Comparison of ENCODE assay signal across 8 cellular contexts in genomic region chr2:176001281-176001902, GRCh38. TPM values are rescaled to one million over a fixed set of nuclear protein-coding genes. Genes with fewer than 3 reads are reported as not detected.
A peak's percentile ranks its signal among the peaks of the same experiment; 100 is the strongest.
DNase-seq lines count a peak whose midpoint lies in the region; ATAC-seq, FAIRE-seq and TF ChIP-seq lines count a peak whose summit lies in the region.

No MANE protein-coding gene starts in this region.

- 1% methylated on average over 18 of the region's 21 CpGs for WGBS in HepG2 (ENCODE audit: low lambda C conversion rate)

- H3K9me3 ChIP-seq in WERI-Rb-1 (ENCODE audit: severe bottlenecking) (no peaks in the 10 kb centered on the region), HepG2 (ENCODE audit: low read length) (no peaks in the 10 kb centered on the region)

- no TSS peak for BruUV-seq in HepG2 (replicated peaks; lab: Mats Ljungman, UMichigan)

- peak overlapping the region; percentile 97 for H3K4me2 ChIP-seq in HepG2 (ENCODE audit: low read depth, low read length)

- H3K36me3 ChIP-seq in WERI-Rb-1 (no peaks in the 10 kb centered on the region), HepG2 (replicated peaks in 1 of 2; ENCODE audit: control insufficient read depth in 1 of 2, insufficient read depth in 2 of 2, low read length in 2 of 2) (no peaks in the 10 kb centered on the region)

- no peak for TF ChIP-seq EP300 in HepG2 (IDR thresholded peaks at IDR 0.05; ENCODE audit: low read depth in 2 of 2, low read length in 2 of 2)
- no peak for TF ChIP-seq EP300 in HepG2 (CRISPR knock-in tag; IDR thresholded peaks at IDR 0.05; ENCODE audit: borderline replicate concordance)

- TF ChIP-seq POLR2A in HepG2 (IDR thresholded peaks at IDR 0.05; ENCODE audit: insufficient read depth in 1 of 2, low read depth in 2 of 2, low read length in 2 of 2), result peak in 1 of 2 experiments; percentile 59; a peak in 2 of 4 replicates

- peak; percentile 23 for DNase-seq in NCI-H1436 (lab: John Stamatoyannopoulos, UW)
- DNase-seq in NCI-H1436 treated with DMSO at 0.1 percent for 48 hours (lab: John Stamatoyannopoulos, UW), result no peak
- DNase-seq in NCI-H146 (lab: John Stamatoyannopoulos, UW), result peak; percentile 51
- peak; percentile 60 for DNase-seq in WERI-Rb-1
- DNase-seq in HepG2 (ENCODE audit: low spot score), result peak; percentile 73
- DNase-seq in stimulated activated CD4-positive, alpha-beta T cell treated with anti-CD3 and anti-CD28 coated beads, Interleukin-4, amount 100 ng/mL, for 4 hours, result peak; percentile 45 to 50

- H3K4me3 ChIP-seq in WERI-Rb-1 (ENCODE audit: low read depth, low read length) (peak overlapping the region; percentile 78), HepG2 (replicated peaks in 1 of 3; ENCODE audit: insufficient read depth in 1 of 3, low read depth in 2 of 3, low read length in 3 of 3) (peak overlapping the region; percentile 61 to 84 (median 82))

- CTCF ChIA-PET in HepG2 (lab: Yijun Ruan, JAX; ENCODE audit: low intra/inter-chr PET ratio, low total read pairs), result no interaction called here

- intact Hi-C loops in HepG2 (cut with micrococcal nuclease; ENCODE audit: unreplicated experiment), result loop anchor here (1.0 to 10.0 kb wide), 5 partner anchors 37 to 634 kb away; no protein-coding TSS in a partner anchor

- POLR2A ChIA-PET in HepG2 (lab: Yijun Ruan, JAX), result interaction anchor here (1.5 to 2.0 kb wide), 4 partner anchors 9 to 395 kb away, joined by 4 to 18 read pairs (median 5); no protein-coding TSS in a partner anchor

- peak overlapping the region; percentile 72 for H3K9ac ChIP-seq in HepG2 (ENCODE audit: insufficient read depth, low read depth, low read length)

- ATAC-seq in HG02852 (IDR thresholded peaks at IDR 0.05; ENCODE audit: unreplicated experiment) (peak; percentile 62), HepG2 (peak; percentile 79)

- no peak for TF ChIP-seq CTCF in WERI-Rb-1 (IDR thresholded peaks at IDR 0.05; ENCODE audit: low read depth, low read length)
- no peak for TF ChIP-seq CTCF in HepG2 (CRISPR knock-in tag; IDR thresholded peaks at IDR 0.05)

- peaks cover 44% of the 10 kb centered on the region for H3K4me1 ChIP-seq in HepG2 (ENCODE audit: insufficient read depth, low read length)

- H3K27me3 ChIP-seq in WERI-Rb-1 (ENCODE audit: insufficient read depth, low read depth, severe bottlenecking) (no peaks in the 10 kb centered on the region), HepG2 (ENCODE audit: control insufficient read depth in 1 of 2, insufficient read depth in 2 of 2, low read length in 2 of 2) (peaks cover 0 to 9% of the 10 kb centered on the region in 2 experiments; a peak in 1 of 5 replicates)

- H3K79me2 ChIP-seq in HepG2 (ENCODE audit: insufficient read depth, low read length), result peaks cover 39% of the 10 kb centered on the region

- FAIRE-seq in HepG2 (lab: Jason Lieb, UNC), result peak; percentile 68

- no peaks in the 10 kb centered on the region for H4K20me1 ChIP-seq in HepG2 (ENCODE audit: insufficient read depth, low read length)

- peak overlapping the region; percentile 55 for H2AFZ ChIP-seq in HepG2 (ENCODE audit: low read length)

- in situ Hi-C loops in HepG2 (cut with HindIII; ENCODE audit: extremely low pct_ligation_motif_present, low pct_unique_long_range_greater_than_20kb), result no loop called here

- TF ChIP-seq RAD21 in HepG2 (CRISPR knock-in tag; IDR thresholded peaks at IDR 0.05), result no peak

- H3K27ac ChIP-seq in WERI-Rb-1 (peak overlapping the region; percentile 91), cingulate gyrus (ENCODE audit: low read depth, low read length) (peak overlapping the region; percentile 63), HepG2 (ENCODE audit: extremely low read length, insufficient read depth, low read length) (peak overlapping the region; percentile 80)

TF ChIP-seq in HepG2, 621 proteins besides CTCF, POLR2A, EP300 and RAD21 (continues in another document):
- TF ChIP-seq NCOA2 (CRISPR knock-in tag; IDR thresholded peaks at IDR 0.05) (peak; percentile 27; the same call in 1 of the 2 replicates), RCOR2 (CRISPR knock-in tag; IDR thresholded peaks at IDR 0.05) (peak; percentile 70; the same call in 1 of the 2 replicates), TOE1 (CRISPR knock-in tag; IDR thresholded peaks at IDR 0.05) (0 out of 2 replicates have a peak, but pooled peaks have one; percentile 15), ZNF264 (CRISPR knock-in tag; IDR thresholded peaks at IDR 0.05) (no peak; the same call in 1 of the 2 replicates), CSRNP2 (CRISPR knock-in tag; conservative IDR thresholded peaks at IDR 0.05; ENCODE audit: low read depth) (no peak), NR2F1 (CRISPR knock-in tag; IDR thresholded peaks at IDR 0.05) (peak in 1 of 2 experiments; percentile 71; a peak in 2 of 4 replicates), ZNF629 (CRISPR knock-in tag; conservative IDR thresholded peaks at IDR 0.05) (0 out of 2 replicates have a peak, but pooled peaks have one; percentile 10), ZBTB42 (CRISPR knock-in tag; IDR thresholded peaks at IDR 0.05) (no peak), NR2F6 (IDR thresholded peaks at IDR 0.05) (peak; percentile 51; the same call in 1 of the 2 replicates), NR2F6 (CRISPR knock-in tag; IDR thresholded peaks at IDR 0.05) (peak; percentile 13; the same call in 1 of the 2 replicates), SIX1 (CRISPR knock-in tag; IDR thresholded peaks at IDR 0.05; ENCODE audit: borderline replicate concordance) (peak; percentile 20; the same call in 1 of the 2 replicates), ARID3A (IDR thresholded peaks at IDR 0.05; ENCODE audit: low read depth, low read length) (0 out of 2 replicates have a peak, but pooled peaks have one; percentile 34), SOX5 (CRISPR knock-in tag; IDR thresholded peaks at IDR 0.05; ENCODE audit: borderline replicate concordance) (peak; percentile 63), TGIF2 (CRISPR knock-in tag; IDR thresholded peaks at IDR 0.05) (0 out of 2 replicates have a peak, but pooled peaks have one; percentile 28), MXI1 (IDR thresholded peaks at IDR 0.05; ENCODE audit: borderline replicate concordance, low read depth, low read length) (peak; percentile 79; the same call in 2 of the 3 replicates), ARHGAP35 (CRISPR knock-in tag; IDR thresholded peaks at IDR 0.05; ENCODE audit: borderline replicate concordance) (0 out of 2 replicates have a peak, but pooled peaks have one; percentile 3), KLF16 (CRISPR knock-in tag; IDR thresholded peaks at IDR 0.05) (peak in 1 of 2 experiments; percentile 41; a peak in 1 of 4 replicates)

RNA-seq across cellular contexts. Expression of gene LNPK, which starts 0.7 kb away (rescaled TPM):
- total RNA-seq in HepG2 (2016; rRNA removed; fragmentation: Illumina TruSeq; extraction: Trizol), result 25.4 and 30.1 TPM in 2 replicates
- total RNA-seq in HepG2 (2016; cell fraction: cytosol; rRNA removed; fragmentation: Illumina TruSeq; extraction: Trizol; ENCODE audit: low read depth), result 25.1 and 26.0 TPM in 2 replicates
- total RNA-seq in HepG2 (2016; cell fraction: insoluble cytoplasmic fraction; rRNA removed; fragmentation: Illumina TruSeq; extraction: Trizol), result 26.3 and 30.5 TPM in 2 replicates
- 19.3 and 22.3 TPM in 2 replicates for total RNA-seq in HepG2 (2016; cell fraction: membrane; rRNA removed; fragmentation: Illumina TruSeq; extraction: Trizol)
- total RNA-seq in HepG2 (2016; cell fraction: nucleus; rRNA removed; fragmentation: Illumina TruSeq; extraction: Trizol), result 35.8 and 39.1 TPM in 2 replicates
- polyA plus RNA-seq in HepG2 (2011; rRNA removed), result 20.6 and 26.1 TPM in 2 replicates
- polyA plus RNA-seq in HepG2 (2011; cell fraction: cytosol; rRNA removed), result 10.3 and 13.9 TPM in 2 replicates
- polyA plus RNA-seq in HepG2 (2011; cell fraction: nucleus; rRNA removed), result 8.3 and 10.6 TPM in 2 replicates
- polyA plus RNA-seq in HepG2 (2012), result 24.5 and 27.7 TPM in 2 replicates
- 5.2 and 5.8 TPM in 2 replicates for polyA plus RNA-seq in HepG2 (2016; cell fraction: cytosol; fragmentation: Illumina TruSeq; extraction: Trizol; ENCODE audit: low read depth)
- 18.1 and 18.6 TPM in 2 replicates for polyA plus RNA-seq in HepG2 (2016; cell fraction: insoluble cytoplasmic fraction; fragmentation: Illumina TruSeq; extraction: Trizol; ENCODE audit: low read depth)
- polyA plus RNA-seq in HepG2 (2016; cell fraction: membrane; fragmentation: Illumina TruSeq; extraction: Trizol; ENCODE audit: low read depth), result 9.4 and 10.1 TPM in 2 replicates
- polyA plus RNA-seq in HepG2 (2016; cell fraction: nucleus; fragmentation: Illumina TruSeq; extraction: Trizol; ENCODE audit: insufficient read depth, low read depth), result 25.4 TPM in 2 replicates
- polyA minus RNA-seq in HepG2 (2011; rRNA and poly(A)+ RNA removed; ENCODE audit: low replicate concordance), result 16.7 and 33.7 TPM in 2 replicates
- 30.5 and 34.9 TPM in 2 replicates for polyA minus RNA-seq in HepG2 (2011; cell fraction: cytosol; rRNA and poly(A)+ RNA removed)
- 48.6 and 63.0 TPM in 2 replicates for polyA minus RNA-seq in HepG2 (2011; cell fraction: nucleus; rRNA and poly(A)+ RNA removed)
